In genomic region chr1:205381305-205381704, GRCh38 we compare ENCODE assay signal across 1 cellular context.
TF ChIP-seq lines count a peak whose summit lies in the region.

No MANE protein-coding gene starts in this region.

TF ChIP-seq in H1, 55 proteins besides CTCF, POLR2A, EP300 and RAD21:
- TF ChIP-seq RBBP5 (IDR thresholded peaks at IDR 0.05; ENCODE audit: borderline replicate concordance, low read depth, low read length) (no peak), ZNF274 (IDR thresholded peaks at IDR 0.05; ENCODE audit: borderline replicate concordance, extremely low read depth, low read length) (no peak), CBX8 (IDR thresholded peaks at IDR 0.05; ENCODE audit: borderline replicate concordance, low read depth, low read length) (no peak), ASH2L (IDR thresholded peaks at IDR 0.05; ENCODE audit: low read length) (no peak), SAP30 (IDR thresholded peaks at IDR 0.05; ENCODE audit: insufficient read depth, insufficient replicate concordance, low read length) (no peak), JUND (IDR thresholded peaks at IDR 0.05; ENCODE audit: low read length) (no peak)
